In the genomic region with DNA sequence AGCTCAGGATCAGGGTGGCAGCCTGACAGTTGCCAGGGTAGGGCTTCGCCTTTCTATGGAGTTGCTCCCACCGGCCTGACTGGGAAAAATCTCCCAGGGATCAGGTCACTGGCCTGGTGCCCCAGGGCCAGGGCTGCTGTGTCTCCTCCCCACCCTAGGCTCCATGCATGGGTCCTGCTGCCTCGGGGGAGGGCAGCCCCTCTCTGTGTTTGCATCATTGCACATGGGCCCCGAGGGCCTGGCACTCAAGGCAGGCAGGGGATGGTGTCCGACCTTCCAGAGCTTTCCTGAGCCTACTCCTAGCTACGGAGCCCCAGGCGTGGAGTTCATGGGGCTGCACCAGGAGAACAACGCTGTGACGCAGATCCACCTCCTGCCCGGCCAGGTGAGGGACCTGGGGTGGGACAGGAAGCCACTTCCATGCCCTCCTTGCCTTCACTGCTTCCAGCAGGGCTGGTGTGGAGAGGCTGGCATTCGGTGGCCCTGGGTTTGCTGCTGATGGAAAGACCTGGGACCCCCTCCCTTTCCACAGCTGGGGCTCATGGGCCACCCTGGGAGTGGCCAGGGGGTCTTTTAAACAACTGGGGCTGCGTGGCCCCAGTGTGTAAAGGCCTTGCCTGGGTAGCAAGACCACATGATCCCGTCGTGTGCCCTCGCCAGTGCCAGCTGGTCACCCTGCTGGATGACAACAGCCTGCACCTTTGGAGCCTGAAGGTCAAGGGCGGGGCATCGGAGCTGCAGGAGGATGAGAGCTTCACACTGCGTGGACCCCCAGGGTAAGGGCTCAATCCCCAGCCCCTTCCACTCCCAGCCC, we compare ENCODE assay signal across 22 cellular contexts. TPM values are rescaled to one million over a fixed set of nuclear protein-coding genes. Genes with fewer than 3 reads are reported as not detected.
DNase-seq lines count a peak whose midpoint lies in the region; ATAC-seq, FAIRE-seq and TF ChIP-seq lines count a peak whose summit lies in the region.
"Had no signal": no experiment of that assay in that cellular context is flagged by ENCODE, and none has a peak within 500 bp of the region (broad histone marks: within the 10 kb centered on the region; RNA-seq: fewer than 3 reads in every experiment).

No MANE protein-coding gene starts in this region.

- H3K36me3 ChIP-seq in H1 (ENCODE audit: control insufficient read depth in 2 of 4, insufficient read depth in 4 of 4, low read length in 3 of 4) (peaks cover 2 to 3% (median 2%) of the 10 kb centered on the region in 4 experiments), mucosa of rectum (ENCODE audit: control insufficient read depth in 2 of 2, insufficient read depth in 2 of 2, low read length in 2 of 2) (peaks cover 22 to 35% of the 10 kb centered on the region in 2 donors), aorta (ENCODE audit: control insufficient read depth in 1 of 2, insufficient read depth in 2 of 2, low read length in 1 of 2) (no peaks in the 10 kb centered on the region), endodermal cell (ENCODE audit: control insufficient read depth, insufficient read depth, low read length) (no peaks in the 10 kb centered on the region)
- H3K36me3 ChIP-seq: gastrocnemius medialis, thoracic aorta had no signal

- no peak for TF ChIP-seq EP300 in H1 (IDR thresholded peaks at IDR 0.05; ENCODE audit: borderline replicate concordance in 1 of 2, low read depth in 2 of 2, low read length in 2 of 2)

- H4K91ac ChIP-seq in H1 (replicated peaks; ENCODE audit: insufficient read length, low read length): no peak overlapping the region

- H3K79me2 ChIP-seq in H1 (ENCODE audit: control insufficient read depth in 1 of 2, insufficient read depth in 2 of 2, low read length in 2 of 2): no peaks in the 10 kb centered on the region

- peaks cover 15% of the 10 kb centered on the region for H3K4me1 Mint-ChIP-seq in endodermal cell
- H3K4me1 Mint-ChIP-seq: CD4-positive, CD25-positive, alpha-beta regulatory T cell; WTC11 had no signal

- peak overlapping the region; percentile 60; the same call in 1 of the 2 replicates for H2BK5ac ChIP-seq in H1 (ENCODE audit: low read depth, low read length)

- 93% methylated on average over 17 of the region's 18 CpGs; no CpG with 5 or more reads in 1 of the 2 experiments for WGBS in H1 (ENCODE audit: extremely low coverage in 1 of 2, insufficient coverage in 1 of 2, insufficient read length in 1 of 2, insufficient replicate concordance in 2 of 2, low coverage in 1 of 2, low lambda C conversion rate in 2 of 2, missing lambda C conversion rate in 1 of 2), 2 experiments
- 82 to 84% methylated on average over 18 of the region's 18 CpGs for WGBS in aorta, 2 donors
- WGBS in endodermal cell (ENCODE audit: insufficient coverage in 1 of 2, insufficient read length in 1 of 2), 2 experiments: 87 to 93% methylated on average over 14 to 18 of the region's 18 CpGs

- no peak overlapping the region for H3K27ac Mint-ChIP-seq in endodermal cell
- H3K27ac Mint-ChIP-seq: activated CD8-positive, alpha-beta T cell treated with anti-CD3 and anti-CD28 coated beads for 36 hours; activated naive CD4-positive, alpha-beta T cell treated with anti-CD3 and anti-CD28 coated beads, Interleukin-2, amount 50 U/mL, for 72 hours; activated T-cell treated with anti-CD3 and anti-CD28 coated beads, Interleukin-2, amount 50 U/mL, for 72 hours; CD4-positive, CD25-positive, alpha-beta regulatory T cell; WTC11 had no signal

- H3K9me3 ChIP-seq in H1 (ENCODE audit: insufficient read depth in 2 of 2, low read depth in 1 of 2, low read length in 1 of 2): no peaks in the 10 kb centered on the region
- H3K9me3 ChIP-seq in mucosa of rectum (ENCODE audit: control insufficient read depth in 2 of 2, low read length in 2 of 2): no peaks in the 10 kb centered on the region
- no peaks in the 10 kb centered on the region for H3K9me3 ChIP-seq in aorta (ENCODE audit: control insufficient read depth, low read length)
- no peaks in the 10 kb centered on the region for H3K9me3 ChIP-seq in endodermal cell (ENCODE audit: control insufficient read depth, low read length)
- H3K9me3 ChIP-seq: gastrocnemius medialis, psoas muscle, thoracic aorta had no signal

- TF ChIP-seq CTCF in H1 (IDR thresholded peaks at IDR 0.05; ENCODE audit: control extremely low read depth in 1 of 3, insufficient read depth in 1 of 3, low read depth in 1 of 3, low read length in 3 of 3): no peak
- TF ChIP-seq CTCF in endodermal cell (conservative IDR thresholded peaks at IDR 0.05): no peak

- H3K23me2 ChIP-seq in H1 (ENCODE audit: low read depth, low read length): no peaks in the 10 kb centered on the region

- peaks cover 0 to 7% of the 10 kb centered on the region in 2 experiments for H4K20me1 ChIP-seq in H1 (replicated peaks in 1 of 2; ENCODE audit: control insufficient read depth in 1 of 2, insufficient read depth in 2 of 2, low read length in 2 of 2)

- no peak overlapping the region for H3K4ac ChIP-seq in H1 (replicated peaks; ENCODE audit: insufficient read length, low read depth, low read length)

- no peak overlapping the region for H3K18ac ChIP-seq in H1 (ENCODE audit: extremely low read depth, low read length)

- H3K27ac ChIP-seq in H1 (ENCODE audit: low read depth, low read length) (no peak overlapping the region), mucosa of rectum (ENCODE audit: low read depth in 2 of 2, low read length in 2 of 2) (peak overlapping the region; percentile 83 to 87), aorta (ENCODE audit: low read depth in 1 of 2, low read length in 2 of 2) (no peak overlapping the region), endodermal cell (ENCODE audit: low read depth, low read length) (no peak overlapping the region)
- H3K27ac ChIP-seq: gastrocnemius medialis, GM23248, psoas muscle, thoracic aorta had no signal

- H3K4me2 ChIP-seq in H1 (ENCODE audit: insufficient read depth in 1 of 2, low read depth in 2 of 2, low read length in 2 of 2): 0 out of 4 replicates have a peak overlapping the region, but pooled peaks of 1 of the 2 experiments have one; percentile 10

- no peak overlapping the region for H2BK20ac ChIP-seq in H1 (ENCODE audit: low read length)

- no peak overlapping the region for H3K23ac ChIP-seq in H1 (ENCODE audit: insufficient read length)

- no peak overlapping the region for H3K9ac ChIP-seq in H1 (replicated peaks in 1 of 4; ENCODE audit: extremely low read depth in 1 of 4, low read depth in 3 of 4, low read length in 3 of 4)
- H3K9ac ChIP-seq in mucosa of rectum (ENCODE audit: low read depth in 1 of 2, low read length in 2 of 2): peak overlapping the region; percentile 47 to 66
- no peak overlapping the region for H3K9ac ChIP-seq in endodermal cell (ENCODE audit: extremely low read depth, low read length, poor library complexity, severe bottlenecking)
- H3K9ac ChIP-seq: GM23248 had no signal

- no peak overlapping the region for H2AFZ ChIP-seq in H1 (ENCODE audit: low read length)
- H2AFZ ChIP-seq: GM23248 had no signal

- no peaks in the 10 kb centered on the region for H3K27me3 Mint-ChIP-seq in endodermal cell (ENCODE audit: insufficient read depth)
- H3K27me3 Mint-ChIP-seq: activated CD8-positive, alpha-beta T cell treated with anti-CD3 and anti-CD28 coated beads for 36 hours; CD4-positive, CD25-positive, alpha-beta regulatory T cell had no signal

- H3K4me3 ChIP-seq in H1 (ENCODE audit: extremely low read depth in 1 of 4, insufficient read depth in 2 of 4, low read depth in 3 of 4, low read length in 4 of 4) (no peak overlapping the region), mucosa of rectum (ENCODE audit: low read length in 2 of 2) (peak overlapping the region in 1 of 2 donors; percentile 26), aorta (ENCODE audit: low read length in 2 of 2) (no peak overlapping the region), endodermal cell (ENCODE audit: low read length) (no peak overlapping the region)
- H3K4me3 ChIP-seq: gastrocnemius medialis, GM23248, psoas muscle, thoracic aorta had no signal

- ATAC-seq in Right ventricle myocardium superior (ENCODE audit: poor library complexity): peak; percentile 23
- ATAC-seq in Right ventricle myocardium inferior: no peak
- peak; percentile 9 for ATAC-seq in aorta (ENCODE audit: low FRiP score)
- ATAC-seq: activated CD8-positive, alpha-beta T cell treated with anti-CD3 and anti-CD28 coated beads for 36 hours; activated naive CD4-positive, alpha-beta T cell treated with anti-CD3 and anti-CD28 coated beads, Interleukin-2, amount 50 U/mL, for 72 hours; activated T-cell treated with anti-CD3 and anti-CD28 coated beads, Interleukin-2, amount 50 U/mL, for 72 hours; gastrocnemius medialis; WTC11 had no signal

- peaks cover 28% of the 10 kb centered on the region for H3K36me3 Mint-ChIP-seq in endodermal cell (ENCODE audit: low read depth)
- H3K36me3 Mint-ChIP-seq: activated naive CD4-positive, alpha-beta T cell treated with anti-CD3 and anti-CD28 coated beads, Interleukin-2, amount 50 U/mL, for 72 hours; natural killer cell had no signal

- no peak overlapping the region; the same call in 1 of the 2 replicates for H4K8ac ChIP-seq in H1 (ENCODE audit: extremely low read depth, insufficient read depth, low read length)

- DNase-seq in Right ventricle myocardium superior (no peak), Right ventricle myocardium inferior (ENCODE audit: missing footprints) (no peak), H1 (ENCODE audit: low read depth in 1 of 2, low spot score in 2 of 2) (no peak), aorta (no peak), NCI-H226 (no peak), endodermal cell (no peak), posterior cingulate gyrus (no peak)
- DNase-seq: activated CD8-positive, alpha-beta T cell treated with anti-CD3 and anti-CD28 coated beads for 36 hours; activated T-cell treated with anti-CD3 and anti-CD28 coated beads, Interleukin-2, amount 50 U/mL, for 72 hours; gastrocnemius medialis; IMR-90; left ventricle myocardium superior; natural killer cell; NCI-H187 treated with DMSO at 0.1 percent for 48 hours; psoas muscle; SIG-M5 had no signal

- H2BK15ac ChIP-seq in H1 (ENCODE audit: low read length): no peak overlapping the region

- 0 out of 2 replicates have a peak overlapping the region, but pooled peaks have one; percentile 24 for H2AK5ac ChIP-seq in H1 (ENCODE audit: low read depth, low read length)

- H4K5ac ChIP-seq in H1 (ENCODE audit: insufficient read length, low read depth, low read length): no peak overlapping the region

- H2BK12ac ChIP-seq in H1 (ENCODE audit: low read depth, low read length): 0 out of 2 replicates have a peak overlapping the region, but pooled peaks have one; percentile 27

- POLR2A ChIA-PET in H1 (lab: Charles Lee; ENCODE audit: partially characterized antibody): interaction anchor here (1.1 to 1.5 kb wide), 3 partner anchors 16 to 42 kb away, joined by 3 to 4 read pairs (median 3); a partner anchor contains a TSS

- H3K79me1 ChIP-seq in H1 (ENCODE audit: low read depth, low read length): no peaks in the 10 kb centered on the region

- TF ChIP-seq POLR2A in H1 (IDR thresholded peaks at IDR 0.05; ENCODE audit: control extremely low read depth in 1 of 2, low read depth in 2 of 2, low read length in 2 of 2): no peak

- peaks cover 0 to 17% (median 5%) of the 10 kb centered on the region in 4 experiments; a peak in 4 of 7 replicates for H3K4me1 ChIP-seq in H1 (replicated peaks in 1 of 4; ENCODE audit: control insufficient read depth in 3 of 4, insufficient read depth in 4 of 4, low read length in 3 of 4)
- peaks cover 22 to 36% of the 10 kb centered on the region in 2 donors for H3K4me1 ChIP-seq in mucosa of rectum (ENCODE audit: control insufficient read depth in 2 of 2, insufficient read depth in 2 of 2, low read length in 2 of 2)
- H3K4me1 ChIP-seq in aorta (ENCODE audit: control insufficient read depth in 1 of 2, insufficient read depth in 2 of 2, low read length in 2 of 2): no peaks in the 10 kb centered on the region
- H3K4me1 ChIP-seq in endodermal cell (ENCODE audit: control insufficient read depth, insufficient read depth, low read length): peaks cover 14% of the 10 kb centered on the region
- H3K4me1 ChIP-seq: gastrocnemius medialis, psoas muscle had no signal

- H3K56ac ChIP-seq in H1 (replicated peaks; ENCODE audit: insufficient read length, low read depth, low read length): no peak overlapping the region

- CTCF ChIA-PET in H1 (lab: Charles Lee; ENCODE audit: partially characterized antibody): interaction anchor here (0.7 to 1.4 kb wide), 8 partner anchors 13 to 96 kb away, joined by 3 read pairs; a partner anchor contains a TSS

- no peak for TF ChIP-seq RAD21 in H1 (IDR thresholded peaks at IDR 0.05 in 1 of 2, conservative IDR thresholded peaks at IDR 0.05 in 1 of 2; ENCODE audit: low read depth in 2 of 2, low read length in 2 of 2)

- H3K14ac ChIP-seq in H1 (ENCODE audit: insufficient read length): no peak overlapping the region

- intact Hi-C loops in Right ventricle myocardium superior (cut with DNase I) (no loop called here), Right ventricle myocardium inferior (cut with DNase I) (no loop called here), aorta (cut with DNase I) (no loop called here), posterior cingulate gyrus (cut with DNase I) (no loop called here)

- H3K27me3 ChIP-seq in H1 (replicated peaks in 1 of 4; ENCODE audit: control insufficient read depth in 3 of 4, extremely low read depth in 1 of 4, insufficient read depth in 3 of 4, low read length in 3 of 4) (no peaks in the 10 kb centered on the region), mucosa of rectum (ENCODE audit: control insufficient read depth in 2 of 2, insufficient read depth in 2 of 2, low read length in 2 of 2) (no peaks in the 10 kb centered on the region), aorta (ENCODE audit: control insufficient read depth in 1 of 2, insufficient read depth in 2 of 2, low read length in 1 of 2) (no peaks in the 10 kb centered on the region), endodermal cell (ENCODE audit: control insufficient read depth, insufficient read depth, low read length, poor library complexity, severe bottlenecking) (no peaks in the 10 kb centered on the region)
- H3K27me3 ChIP-seq: gastrocnemius medialis had no signal

- no peak overlapping the region for H3K4me3 Mint-ChIP-seq in endodermal cell
- H3K4me3 Mint-ChIP-seq: activated CD8-positive, alpha-beta T cell treated with anti-CD3 and anti-CD28 coated beads for 36 hours; activated T-cell treated with anti-CD3 and anti-CD28 coated beads, Interleukin-2, amount 50 U/mL, for 72 hours; CD4-positive, CD25-positive, alpha-beta regulatory T cell; natural killer cell; WTC11 had no signal

- no peak overlapping the region for H2BK120ac ChIP-seq in H1 (replicated peaks; ENCODE audit: low read depth, low read length)

- no peak for FAIRE-seq in H1 (lab: Jason Lieb, UNC)

- no peaks in the 10 kb centered on the region for H3K9me3 Mint-ChIP-seq in endodermal cell
- H3K9me3 Mint-ChIP-seq: activated CD8-positive, alpha-beta T cell treated with anti-CD3 and anti-CD28 coated beads for 36 hours; activated naive CD4-positive, alpha-beta T cell treated with anti-CD3 and anti-CD28 coated beads, Interleukin-2, amount 50 U/mL, for 72 hours; activated T-cell treated with anti-CD3 and anti-CD28 coated beads, Interleukin-2, amount 50 U/mL, for 72 hours; CD4-positive, CD25-positive, alpha-beta regulatory T cell; natural killer cell; WTC11 had no signal

RNA-seq across cellular contexts. Expression of a gene that starts 29.5 kb away (rescaled TPM):
- total RNA-seq in Right ventricle myocardium superior (37.1 TPM), Right ventricle myocardium inferior (43.7 TPM), aorta (100 to 1,000 TPM; 113 to 279 TPM), endodermal cell (100 to 1,000 TPM in 1 of 2 donors, 10 to 100 TPM in 1; 89.0 to 123 TPM)
- total RNA-seq in H1 (2021; fragmentation: NEBNext Ultra II Directional; extraction: Animal tissue kit (Norgen Biotek cat#: 25700)): 11.2 and 13.8 TPM in 2 replicates
- polyA plus RNA-seq in H1 (2011; rRNA removed) (7.1 and 15.1 TPM in 2 replicates), aorta (100 to 1,000 TPM; 125 to 151 TPM)
- 12.4 TPM for polyA plus RNA-seq in H1 (2011; cell fraction: cytosol; rRNA removed)
- polyA plus RNA-seq in H1 (2011; cell fraction: nucleus; rRNA removed): 107 TPM
- polyA plus RNA-seq in H1 (2012, experiment 1 of 2): 9.4 to 17.6 TPM (median 14.5 TPM) in 4 replicates
- 5.4 TPM for polyA plus RNA-seq in H1 (2012, experiment 2 of 2)
- polyA plus RNA-seq in H1 (2013, experiment 1 of 2): 5.8 TPM
- 4.9 TPM for polyA plus RNA-seq in H1 (2013, experiment 2 of 2)
- polyA minus RNA-seq in H1 (2011; rRNA and poly(A)+ RNA removed): 4.1 and 7.9 TPM in 2 replicates
- polyA minus RNA-seq in H1 (2011; cell fraction: cytosol; rRNA and poly(A)+ RNA removed): 12.5 TPM
- 40.4 TPM for polyA minus RNA-seq in H1 (2011; cell fraction: nucleus; rRNA and poly(A)+ RNA removed)
- polyA plus RNA-seq in endodermal cell (2013, experiment 1 of 2): 22.2 TPM
- 14.5 TPM for polyA plus RNA-seq in endodermal cell (2013, experiment 2 of 2)

RNA-seq across cellular contexts. Expression of a gene that starts 32.6 kb away (rescaled TPM):
- total RNA-seq in Right ventricle myocardium superior (3.6 TPM), Right ventricle myocardium inferior (4.1 TPM), aorta (10 to 100 TPM in 1 of 2 donors, 1 to 10 TPM in 1; 9.7 to 11.1 TPM), endodermal cell (100 to 1,000 TPM; 128 to 149 TPM)
- total RNA-seq in H1 (2021; fragmentation: NEBNext Ultra II Directional; extraction: Animal tissue kit (Norgen Biotek cat#: 25700)): 64.5 and 66.6 TPM in 2 replicates
- polyA plus RNA-seq in H1 (2011; rRNA removed) (77.1 and 126 TPM in 2 replicates), aorta (10 to 100 TPM; 10.1 to 14.4 TPM)
- polyA plus RNA-seq in H1 (2011; cell fraction: cytosol; rRNA removed): 90.7 TPM
- 171 TPM for polyA plus RNA-seq in H1 (2011; cell fraction: nucleus; rRNA removed)
- polyA plus RNA-seq in H1 (2012, experiment 1 of 2): 38.9 to 72.3 TPM (median 69.7 TPM) in 4 replicates
- polyA plus RNA-seq in H1 (2012, experiment 2 of 2): 58.3 TPM
- polyA plus RNA-seq in H1 (2013, experiment 1 of 2): 47.7 TPM
- 43.3 TPM for polyA plus RNA-seq in H1 (2013, experiment 2 of 2)
- polyA minus RNA-seq in H1 (2011; rRNA and poly(A)+ RNA removed): 22.8 and 39.6 TPM in 2 replicates
- polyA minus RNA-seq in H1 (2011; cell fraction: cytosol; rRNA and poly(A)+ RNA removed): 33.2 TPM
- polyA minus RNA-seq in H1 (2011; cell fraction: nucleus; rRNA and poly(A)+ RNA removed): 44.7 TPM
- 20.2 TPM for polyA plus RNA-seq in endodermal cell (2013, experiment 1 of 2)
- polyA plus RNA-seq in endodermal cell (2013, experiment 2 of 2): 16.5 TPM
- total RNA-seq: GM23248 had no signal
- polyA plus RNA-seq: GM23248 had no signal

RNA-seq across cellular contexts. Expression of a gene that starts 41.7 kb away (rescaled TPM):
- total RNA-seq in Right ventricle myocardium superior: 5.6 TPM
- 6.1 TPM for total RNA-seq in Right ventricle myocardium inferior
- total RNA-seq in H1 (2021; fragmentation: NEBNext Ultra II Directional; extraction: Animal tissue kit (Norgen Biotek cat#: 25700)): 43.6 and 44.8 TPM in 2 replicates
- polyA plus RNA-seq in H1 (2011; rRNA removed): 60.3 and 68.1 TPM in 2 replicates
- 52.7 TPM for polyA plus RNA-seq in H1 (2011; cell fraction: cytosol; rRNA removed)
- polyA plus RNA-seq in H1 (2011; cell fraction: nucleus; rRNA removed): 106 TPM
- 41.4 to 67.2 TPM (median 56.3 TPM) in 4 replicates for polyA plus RNA-seq in H1 (2012, experiment 1 of 2)
- polyA plus RNA-seq in H1 (2012, experiment 2 of 2): 63.3 TPM
- polyA plus RNA-seq in H1 (2013, experiment 1 of 2): 32.9 TPM
- polyA plus RNA-seq in H1 (2013, experiment 2 of 2): 29.0 TPM
- polyA minus RNA-seq in H1 (2011; rRNA and poly(A)+ RNA removed): 35.2 and 45.8 TPM in 2 replicates
- 14.6 TPM for polyA minus RNA-seq in H1 (2011; cell fraction: cytosol; rRNA and poly(A)+ RNA removed)
- 18.1 TPM for polyA minus RNA-seq in H1 (2011; cell fraction: nucleus; rRNA and poly(A)+ RNA removed)
- total RNA-seq in aorta: 10 to 100 TPM; 10.8 to 14.0 TPM
- polyA plus RNA-seq in aorta: 10 to 100 TPM in 1 of 2 donors, 1 to 10 TPM in 1; 8.8 to 27.3 TPM
- total RNA-seq in endodermal cell: 10 to 100 TPM; 37.7 to 39.1 TPM
- polyA plus RNA-seq in endodermal cell (2013, experiment 1 of 2): 30.2 TPM
- 32.7 TPM for polyA plus RNA-seq in endodermal cell (2013, experiment 2 of 2)

RNA-seq across cellular contexts. Expression of a gene that starts 42.7 kb away (rescaled TPM):
- total RNA-seq in Right ventricle myocardium superior (33.3 TPM), Right ventricle myocardium inferior (39.1 TPM), aorta (10 to 100 TPM; 61.5 to 63.4 TPM), endodermal cell (10 to 100 TPM; 26.4 to 31.0 TPM)
- 28.9 and 32.3 TPM in 2 replicates for total RNA-seq in H1 (2021; fragmentation: NEBNext Ultra II Directional; extraction: Animal tissue kit (Norgen Biotek cat#: 25700))
- polyA plus RNA-seq in H1 (2011; rRNA removed) (6.7 and 10.6 TPM in 2 replicates), aorta (1 to 10 TPM; 4.0 to 8.9 TPM)
- polyA plus RNA-seq in H1 (2011; cell fraction: cytosol; rRNA removed): 6.0 TPM
- polyA plus RNA-seq in H1 (2011; cell fraction: nucleus; rRNA removed): 36.0 TPM
- polyA plus RNA-seq in H1 (2012, experiment 1 of 2): 10.0 to 15.3 TPM (median 14.4 TPM) in 4 replicates
- polyA plus RNA-seq in H1 (2012, experiment 2 of 2): 12.7 TPM
- polyA plus RNA-seq in H1 (2013, experiment 1 of 2): 8.6 TPM
- 8.0 TPM for polyA plus RNA-seq in H1 (2013, experiment 2 of 2)
- 9.0 and 13.9 TPM in 2 replicates for polyA minus RNA-seq in H1 (2011; rRNA and poly(A)+ RNA removed)
- 8.7 TPM for polyA minus RNA-seq in H1 (2011; cell fraction: cytosol; rRNA and poly(A)+ RNA removed)
- 19.4 TPM for polyA minus RNA-seq in H1 (2011; cell fraction: nucleus; rRNA and poly(A)+ RNA removed)
- 14.9 TPM for polyA plus RNA-seq in endodermal cell (2013, experiment 1 of 2)
- 11.8 TPM for polyA plus RNA-seq in endodermal cell (2013, experiment 2 of 2)

Comparison
In these comparisons a context has a peak if more than half of its experiments do, and no peak if none do; other contexts are left out.
1. H3K27ac ChIP-seq: peak in mucosa of rectum (2 of 2); none in H1 (single experiment), aorta (0 of 2) and endodermal cell (single experiment).
2. H3K9ac ChIP-seq: peak in mucosa of rectum (2 of 2); none in H1 (0 of 4) and endodermal cell (single experiment).